Comparison of ENCODE assay signal across 33 cellular contexts in the genomic region with DNA sequence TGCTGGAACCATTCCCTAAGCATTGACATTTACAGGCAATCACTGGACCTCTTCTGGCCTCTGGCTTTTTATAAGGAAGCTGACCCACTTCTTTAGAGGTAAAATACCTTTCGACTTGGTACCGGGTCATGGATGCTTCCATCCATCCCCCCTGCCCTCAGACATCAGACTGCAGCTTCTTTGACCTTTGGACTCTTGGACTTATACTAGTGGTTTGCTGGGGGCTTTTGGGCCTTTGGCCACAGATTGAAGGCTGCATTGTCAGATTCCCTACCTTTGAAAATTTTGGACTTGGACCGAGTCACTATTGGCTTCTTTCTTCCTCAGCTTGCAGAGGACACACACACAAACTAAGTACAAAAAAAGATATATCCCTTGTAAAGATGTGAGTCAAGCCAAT.
"Had no signal": no experiment of that assay in that cellular context is flagged by ENCODE, and none has a peak within 500 bp of the region (broad histone marks: within the 10 kb centered on the region; RNA-seq: fewer than 3 reads in every experiment).

No MANE protein-coding gene starts in this region.

- H3K4me3 ChIP-seq: adrenal gland, ascending aorta, body of pancreas, breast epithelium, cardiac muscle cell had no signal

- H3K36me3 ChIP-seq: adrenal gland, ascending aorta, brain microvascular endothelial cell, breast epithelium, cardiac muscle cell had no signal

- ATAC-seq: activated naive CD4-positive, alpha-beta T cell treated with anti-CD3 and anti-CD28 coated beads, Interleukin-2, amount 50 U/mL, for 72 hours; activated naive CD8-positive, alpha-beta T cell treated with anti-CD3 and anti-CD28 coated beads, Interleukin-2, amount 50 U/mL, for 24 hours; activated T-cell treated with anti-CD3 and anti-CD28 coated beads, Interleukin-2, amount 50 U/mL, for 4 hours; activated T-cell treated with anti-CD3 and anti-CD28 coated beads, Interleukin-2, amount 50 U/mL, for 72 hours; activated T-helper 17 cell treated with anti-CD3 and anti-CD28 coated beads, Interleukin-2, amount 50 U/mL, for 72 hours; body of pancreas had no signal

- H3K27me3 ChIP-seq: adrenal gland, ascending aorta, body of pancreas, brain microvascular endothelial cell, breast epithelium, cardiac muscle cell had no signal

- H3K27ac ChIP-seq: adrenal gland, ascending aorta, body of pancreas, brain microvascular endothelial cell, breast epithelium, cardiac muscle cell had no signal

- H3K9me3 ChIP-seq: adrenal gland, ascending aorta, body of pancreas, breast epithelium had no signal

- DNase-seq: activated effector memory CD4-positive, alpha-beta T cell treated with anti-CD3 and anti-CD28 coated beads, Interleukin-2, amount 50 U/mL, for 16 hours; activated effector memory CD4-positive, alpha-beta T cell treated with Interleukin-2 at 50 U/mL for 16 hours; activated gamma-delta T cell; activated gamma-delta T cell treated with Interleukin-2 at 50 U/mL for 16 hours; activated naive CD4-positive, alpha-beta T cell; activated naive CD4-positive, alpha-beta T cell treated with anti-CD3 and anti-CD28 coated beads for 36 hours; activated naive CD4-positive, alpha-beta T cell treated with anti-CD3 and anti-CD28 coated beads, Interleukin-2, amount 10 ng/mL, durations not matched to agents 7 days and 5 days; activated naive CD4-positive, alpha-beta T cell treated with anti-CD3 and anti-CD28 coated beads, Interleukin-2, amount 50 U/mL, for 16 hours; activated naive CD4-positive, alpha-beta T cell treated with Interleukin-2 at 50 U/mL for 16 hours; activated naive CD8-positive, alpha-beta T cell treated with anti-CD3 and anti-CD28 coated beads for 36 hours; activated naive CD8-positive, alpha-beta T cell treated with anti-CD3 and anti-CD28 coated beads, Interleukin-2, amount 10 ng/mL, durations not matched to agents 7 days and 5 days; activated naive CD8-positive, alpha-beta T cell treated with anti-CD3 and anti-CD28 coated beads, Interleukin-2, amount 50 U/mL, for 24 hours; activated T-cell treated with anti-CD3 and anti-CD28 coated beads, Interleukin-2, amount 50 U/mL, for 1 hour; activated T-cell treated with anti-CD3 and anti-CD28 coated beads, Interleukin-2, amount 50 U/mL, for 24 hours; activated T-cell treated with anti-CD3 and anti-CD28 coated beads, Interleukin-2, amount 50 U/mL, for 4 hours; activated T-cell treated with anti-CD3 and anti-CD28 coated beads, Interleukin-2, amount 50 U/mL, for 48 hours; activated T-cell treated with anti-CD3 and anti-CD28 coated beads, Interleukin-2, amount 50 U/mL, for 72 hours; adrenal gland; amniotic stem cell; amygdala; anterior cingulate cortex; aorta; body of pancreas; brain microvascular endothelial cell; caudate nucleus; central memory CD4-positive, alpha-beta T cell; cerebellar nuclear complex had no signal

- FAIRE-seq: astrocyte had no signal

- H3K4me1 ChIP-seq: adrenal gland, ascending aorta, body of pancreas, breast epithelium had no signal
